Comparison of ENCODE assay signal across 9 cellular contexts in the genomic region with DNA sequence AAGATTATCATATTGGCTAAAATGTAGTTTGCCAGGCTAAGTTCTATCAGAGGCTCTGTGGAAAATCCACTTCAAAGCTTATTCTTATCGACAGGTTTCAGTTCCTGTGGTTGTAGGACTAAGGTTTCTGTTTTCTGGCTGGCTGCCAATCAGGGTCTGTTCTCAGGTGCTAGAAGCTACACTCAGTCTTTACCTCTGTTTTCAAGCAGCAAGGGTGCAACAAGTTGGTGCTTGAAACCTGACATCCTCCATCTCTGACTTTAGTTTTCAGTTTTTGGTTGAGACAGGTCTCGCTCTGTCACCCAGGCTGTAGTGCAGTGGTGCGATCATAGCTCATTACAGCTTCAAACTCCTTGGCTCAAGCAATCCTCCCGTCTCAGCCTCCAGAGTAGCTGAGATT. TPM values are rescaled to one million over a fixed set of nuclear protein-coding genes. Genes with fewer than 3 reads are reported as not detected.
DNase-seq lines count a peak whose midpoint lies in the region; ATAC-seq and TF ChIP-seq lines count a peak whose summit lies in the region.
"Had no signal": no experiment of that assay in that cellular context is flagged by ENCODE, and none has a peak within 500 bp of the region (broad histone marks: within the 10 kb centered on the region; RNA-seq: fewer than 3 reads in every experiment).

No MANE protein-coding gene starts in this region.

- H3K4me1 Mint-ChIP-seq in effector memory CD8-positive, alpha-beta T cell (ENCODE audit: low read depth in 2 of 2): peaks cover 4 to 6% of the 10 kb centered on the region in 2 donors
- no peaks in the 10 kb centered on the region for H3K4me1 Mint-ChIP-seq in nephron progenitor cell
- H3K4me1 Mint-ChIP-seq: brain had no signal

- H3K9me3 ChIP-seq in Peyer's patch: no peaks in the 10 kb centered on the region
- no peaks in the 10 kb centered on the region for H3K9me3 ChIP-seq in mucosa of descending colon

- no peak overlapping the region for H3K27ac Mint-ChIP-seq in effector memory CD8-positive, alpha-beta T cell
- no peak overlapping the region for H3K27ac Mint-ChIP-seq in nephron progenitor cell
- H3K27ac Mint-ChIP-seq: brain had no signal

- H3K27ac ChIP-seq in Peyer's patch: no peak overlapping the region

- ATAC-seq in GM18499 (IDR thresholded peaks at IDR 0.05; ENCODE audit: insufficient read depth, unreplicated experiment) (peak; percentile 82), GM21825 (IDR thresholded peaks at IDR 0.05; ENCODE audit: unreplicated experiment) (peak; percentile 92), mucosa of descending colon (no peak)
- ATAC-seq in effector memory CD8-positive, alpha-beta T cell (replicated peaks): peak; percentile 53

- H3K27me3 ChIP-seq in Peyer's patch: no peaks in the 10 kb centered on the region

- H3K36me3 Mint-ChIP-seq in effector memory CD8-positive, alpha-beta T cell (ENCODE audit: insufficient read depth): peaks cover 54% of the 10 kb centered on the region
- peaks cover 61% of the 10 kb centered on the region for H3K36me3 Mint-ChIP-seq in nephron progenitor cell (ENCODE audit: low read depth)

- H3K27me3 Mint-ChIP-seq in effector memory CD8-positive, alpha-beta T cell: no peaks in the 10 kb centered on the region
- H3K27me3 Mint-ChIP-seq in nephron progenitor cell (ENCODE audit: low read depth, poor library complexity): no peaks in the 10 kb centered on the region
- H3K27me3 Mint-ChIP-seq: brain had no signal

- no peaks in the 10 kb centered on the region for H3K9me3 Mint-ChIP-seq in effector memory CD8-positive, alpha-beta T cell
- no peaks in the 10 kb centered on the region for H3K9me3 Mint-ChIP-seq in nephron progenitor cell

- H3K4me3 ChIP-seq in Peyer's patch (no peak overlapping the region), mucosa of descending colon (no peak overlapping the region)

- no peak overlapping the region for H3K4me3 Mint-ChIP-seq in effector memory CD8-positive, alpha-beta T cell
- H3K4me3 Mint-ChIP-seq in nephron progenitor cell: no peak overlapping the region
- H3K4me3 Mint-ChIP-seq: brain had no signal

- no peaks in the 10 kb centered on the region for H3K4me1 ChIP-seq in Peyer's patch
- H3K4me1 ChIP-seq in mucosa of descending colon (ENCODE audit: low read depth): no peaks in the 10 kb centered on the region

- H3K36me3 ChIP-seq in Peyer's patch (peaks cover 0 to 83% (median 0%) of the 10 kb centered on the region in 3 donors), mucosa of descending colon (ENCODE audit: low read depth) (no peaks in the 10 kb centered on the region)

- no peak for TF ChIP-seq POLR2A in Peyer's patch (IDR thresholded peaks at IDR 0.05)

- no peak for TF ChIP-seq CTCF in Peyer's patch (IDR thresholded peaks at IDR 0.05)
- TF ChIP-seq CTCF in mucosa of descending colon (IDR thresholded peaks at IDR 0.05): no peak
- TF ChIP-seq CTCF in nephron progenitor cell (IDR thresholded peaks at IDR 0.05): no peak

- intact Hi-C loops in mucosa of descending colon (cut with DNase I, micrococcal nuclease): no loop called here

- DNase-seq in Peyer's patch: peak in 2 of 3 donors; percentile 56 to 73
- DNase-seq in effector memory CD8-positive, alpha-beta T cell: peak; percentile 16 to 22 (median 20)
- DNase-seq in mucosa of descending colon: no peak
- DNase-seq in DMS114 treated with DMSO at 0.1 percent for 48 hours (lab: John Stamatoyannopoulos, UW; ENCODE audit: unreplicated experiment): no peak
- DNase-seq in nephron progenitor cell: no peak
- no peak for DNase-seq in NCI-H524 treated with DMSO at 0.1 percent for 48 hours (lab: John Stamatoyannopoulos, UW)

RNA-seq across cellular contexts. Expression of a gene that starts 15.3 kb away (rescaled TPM):
- total RNA-seq in Peyer's patch (not detected), mucosa of descending colon (not detected)

RNA-seq across cellular contexts. Expression of a gene that starts 25.6 kb away (rescaled TPM):
- 10 to 100 TPM; 11.6 to 44.3 (median 25.1) TPM for total RNA-seq in Peyer's patch
- total RNA-seq in mucosa of descending colon: 10 to 100 TPM; 46.0 to 51.9 (median 47.0) TPM

Comparison
In these comparisons a context has a peak if more than half of its experiments do, and no peak if none do; other contexts are left out.
1. DNase-seq: peak in Peyer's patch (2 of 3) and effector memory CD8-positive, alpha-beta T cell (3 of 3); none in mucosa of descending colon (0 of 3), DMS114 treated with DMSO at 0.1 percent for 48 hours (single experiment), nephron progenitor cell (single experiment) and NCI-H524 treated with DMSO at 0.1 percent for 48 hours (single experiment).